34 cellular contexts compared by ENCODE assay signal in the genomic region with DNA sequence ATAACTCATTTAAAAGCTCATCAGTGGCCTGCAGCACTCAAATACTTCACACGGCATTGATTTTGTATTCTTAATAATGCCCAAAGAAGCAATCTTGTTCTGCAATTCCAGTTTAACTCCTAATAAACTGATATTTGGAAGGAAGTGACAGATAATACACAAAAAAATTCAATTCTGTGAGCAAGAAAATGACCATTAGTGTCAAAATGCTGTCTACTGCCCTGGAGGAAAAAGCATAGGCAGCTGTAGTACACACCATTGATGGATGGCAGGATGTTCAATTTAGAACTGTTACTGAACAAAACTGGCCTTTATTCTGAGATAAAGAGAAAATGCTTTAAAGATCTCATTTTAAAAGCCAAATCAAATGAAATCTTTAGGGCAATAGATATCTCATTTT.
"Had no signal": no experiment of that assay in that cellular context is flagged by ENCODE, and none has a peak within 500 bp of the region (broad histone marks: within the 10 kb centered on the region; RNA-seq: fewer than 3 reads in every experiment).

No MANE protein-coding gene starts in this region.

- H3K36me3 ChIP-seq: MG63 had no signal

- DNase-seq: Karpas-422, Kasumi-1, MG63, MM.1S, MV-4-11, NCI-H1048, NCI-H1092, NCI-H1092 treated with DMSO at 0.1 percent for 48 hours, NCI-H1105, NCI-H1105 treated with DMSO at 0.1 percent for 48 hours, NCI-H1417, NCI-H1417 treated with DMSO at 0.1 percent for 48 hours, NCI-H1436, NCI-H1436 treated with DMSO at 0.1 percent for 48 hours, NCI-H146, NCI-H1694, NCI-H1694 treated with DMSO at 0.1 percent for 48 hours, NCI-H187, NCI-H187 treated with DMSO at 0.1 percent for 48 hours, NCI-H1930, NCI-H2029, NCI-H2029 treated with DMSO at 0.1 percent for 48 hours, NCI-H2081, NCI-H2081 treated with DMSO at 0.1 percent for 48 hours, NCI-H2107, NCI-H2171, NCI-H2171 treated with DMSO at 0.1 percent for 48 hours, NCI-H2227 treated with DMSO at 0.1 percent for 48 hours, NCI-H226, NCI-H345, NCI-H446, NCI-H446 treated with DMSO at 0.1 percent for 48 hours, NCI-H510A, NCI-H510A treated with DMSO at 0.1 percent for 48 hours had no signal

- H3K27me3 ChIP-seq: MG63 had no signal

- H3K9me3 ChIP-seq: MG63 had no signal

- H3K4me3 ChIP-seq: MG63 had no signal
